ENCODE assay signal across 21 cellular contexts in the genomic region with DNA sequence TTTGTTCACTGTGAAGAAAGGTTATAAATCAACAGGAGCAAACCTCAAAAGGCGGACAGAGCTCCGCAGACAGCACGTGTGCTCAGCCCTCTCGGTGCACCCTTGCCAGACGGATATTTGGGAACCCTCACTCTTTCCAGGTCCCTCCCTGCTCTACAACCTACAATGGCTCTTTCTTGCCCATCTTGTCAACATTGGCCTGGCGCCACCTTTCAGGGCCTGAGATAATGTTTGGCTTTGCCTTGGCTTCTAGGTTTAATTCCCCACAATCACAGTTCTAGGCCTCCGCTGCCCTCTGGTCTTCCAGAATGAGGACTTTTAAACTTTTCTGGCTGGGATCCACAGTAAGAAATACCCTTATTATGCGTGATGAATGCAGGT. TPM values are rescaled to one million over a fixed set of nuclear protein-coding genes. Genes with fewer than 3 reads are reported as not detected.
DNase-seq lines count a peak whose midpoint lies in the region; ATAC-seq and TF ChIP-seq lines count a peak whose summit lies in the region.
"Had no signal": no experiment of that assay in that cellular context is flagged by ENCODE, and none has a peak within 500 bp of the region (broad histone marks: within the 10 kb centered on the region; RNA-seq: fewer than 3 reads in every experiment).

No MANE protein-coding gene starts in this region.

- in situ Hi-C loops in mammary epithelial cell (cut with MboI; ENCODE audit: low sequenced_read_pairs in 2 of 2) = no loop called here
- in situ Hi-C loops in gastrocnemius medialis (cut with MboI; ENCODE audit: low sequenced_read_pairs in 4 of 4) = no loop called here

- peak in 1 of 2 donors; percentile 40 for ATAC-seq in left cardiac atrium
- ATAC-seq in left colon = peak; percentile 71
- ATAC-seq in gastrocnemius medialis = no peak
- ATAC-seq: activated CD4-positive, CD25-positive, alpha-beta regulatory T cell treated with anti-CD3 and anti-CD28 coated beads, Interleukin-2, amount 50 U/mL, for 24 hours; activated CD8-positive, alpha-beta T cell treated with anti-CD3 and anti-CD28 coated beads, Interleukin-2, amount 10 ng/mL, durations not matched to agents 7 days and 5 days had no signal

- no peak overlapping the region for H3K9ac ChIP-seq in mammary epithelial cell (ENCODE audit: insufficient read depth, low read length)

- no peaks in the 10 kb centered on the region for H3K27me3 ChIP-seq in mammary epithelial cell (ENCODE audit: insufficient read depth, low read length)
- H3K27me3 ChIP-seq in uterus = no peaks in the 10 kb centered on the region
- H3K27me3 ChIP-seq in gastrocnemius medialis = no peaks in the 10 kb centered on the region
- H3K27me3 ChIP-seq: vagina had no signal

- no peak overlapping the region for H3K4me2 ChIP-seq in mammary epithelial cell (ENCODE audit: insufficient read depth, low read depth, low read length)

- no TSS peak for BruUV-seq in mammary epithelial cell (replicated peaks; lab: Mats Ljungman, UMichigan)

- H3K36me3 ChIP-seq in mammary epithelial cell (ENCODE audit: insufficient read depth, low read length) (no peaks in the 10 kb centered on the region), uterus (no peaks in the 10 kb centered on the region), gastrocnemius medialis (no peaks in the 10 kb centered on the region)
- H3K36me3 ChIP-seq: vagina had no signal

- WGBS in mammary epithelial cell (ENCODE audit: low coverage, missing lambda C conversion rate) = 100% methylated on average over 5 of the region's 8 CpGs

- H3K27ac ChIP-seq in mammary epithelial cell (ENCODE audit: insufficient read depth, low read depth, low read length) = peak overlapping the region; percentile 87
- peak overlapping the region; percentile 46 to 61 for H3K27ac ChIP-seq in uterus
- peak overlapping the region in 2 of 4 donors; percentile 22 to 45 for H3K27ac ChIP-seq in gastrocnemius medialis
- H3K27ac ChIP-seq: C4-2B, vagina had no signal

- H3K4me3 ChIP-seq in mammary epithelial cell (replicated peaks in 1 of 3; ENCODE audit: insufficient read depth in 1 of 3, low read depth in 2 of 3, low read length in 3 of 3) (no peak overlapping the region), uterus (no peak overlapping the region), gastrocnemius medialis (no peak overlapping the region)
- H3K4me3 ChIP-seq: vagina had no signal

- TF ChIP-seq CTCF in mammary epithelial cell (conservative IDR thresholded peaks at IDR 0.05 in 1 of 2, IDR thresholded peaks at IDR 0.05 in 1 of 2; ENCODE audit: extremely low read depth in 1 of 2, insufficient read depth in 1 of 2, low read depth in 1 of 2, low read length in 2 of 2) (no peak), uterus (IDR thresholded peaks at IDR 0.05) (no peak), gastrocnemius medialis (IDR thresholded peaks at IDR 0.05 in 4 of 5, conservative IDR thresholded peaks at IDR 0.05 in 1 of 5) (no peak)

- H4K20me1 ChIP-seq in mammary epithelial cell (ENCODE audit: insufficient read depth, low read length) = no peaks in the 10 kb centered on the region

- CTCF ChIA-PET in mammary epithelial cell (lab: Charles Lee; ENCODE audit: low non-redundant PET) = no interaction called here

- peak; percentile 60 for DNase-seq in left cardiac atrium
- no peak for DNase-seq in cardiac septum (ENCODE audit: low spot score)
- no peak for DNase-seq in mammary epithelial cell
- DNase-seq in left colon = peak in 1 of 2 donors; percentile 62
- peak in 1 of 2 donors; percentile 39 for DNase-seq in uterus
- DNase-seq in HT-29 (ENCODE audit: low spot score) = no peak
- no peak for DNase-seq in NCI-H1105 (lab: John Stamatoyannopoulos, UW)
- no peak for DNase-seq in gastrocnemius medialis
- DNase-seq: activated CD8-positive, alpha-beta T cell treated with anti-CD3 and anti-CD28 coated beads, Interleukin-2, amount 10 ng/mL, durations not matched to agents 7 days and 5 days; activated naive CD4-positive, alpha-beta T cell treated with anti-CD3 and anti-CD28 coated beads for 36 hours; activated T-cell treated with anti-CD3 and anti-CD28 coated beads, Interleukin-2, amount 50 U/mL, for 24 hours; midbrain; NCI-H1092 treated with DMSO at 0.1 percent for 48 hours; NCI-H2081 treated with DMSO at 0.1 percent for 48 hours; NCI-H69; stimulated activated CD4-positive, alpha-beta T cell treated with anti-CD3 and anti-CD28 coated beads, Interleukin-12 subunit alpha, Interleukin-12 subunit beta, amount 100 ng/mL, for 4 hours; stimulated activated CD8-positive, alpha-beta memory T cell treated with anti-CD3 and anti-CD28 coated beads, Interleukin-4, amount 100 ng/mL, for 48 hours; substantia nigra had no signal

- H3K79me2 ChIP-seq in mammary epithelial cell (ENCODE audit: insufficient read depth, low read length) = peaks cover 86% of the 10 kb centered on the region

- dilution Hi-C loops in mammary epithelial cell (cut with HindIII; ENCODE audit: low sequenced_read_pairs) = loop anchor here (25.0 kb wide), 1 partner anchor 300 kb away; no protein-coding TSS in a partner anchor

- H3K9me3 ChIP-seq in mammary epithelial cell (replicated peaks; ENCODE audit: insufficient read depth, low read length) = no peaks in the 10 kb centered on the region
- no peaks in the 10 kb centered on the region for H3K9me3 ChIP-seq in uterus
- no peaks in the 10 kb centered on the region for H3K9me3 ChIP-seq in gastrocnemius medialis
- H3K9me3 ChIP-seq: vagina had no signal

- no peak overlapping the region for H2AFZ ChIP-seq in mammary epithelial cell (ENCODE audit: low read depth, low read length)

- H3K4me1 ChIP-seq in mammary epithelial cell (ENCODE audit: insufficient read depth, low read length) (peaks cover 46% of the 10 kb centered on the region), uterus (peaks cover 0 to 7% of the 10 kb centered on the region in 2 donors), gastrocnemius medialis (peaks cover 20 to 26% of the 10 kb centered on the region in 2 donors)

- TF ChIP-seq POLR2A in uterus (IDR thresholded peaks at IDR 0.05) (no peak), gastrocnemius medialis (IDR thresholded peaks at IDR 0.05) (no peak)

- intact Hi-C loops in left cardiac atrium (cut with DNase I) (no loop called here), cardiac septum (cut with DNase I) (no loop called here), mammary epithelial cell (cut with micrococcal nuclease) (no loop called here), left colon (cut with DNase I, micrococcal nuclease) (no loop called here), uterus (cut with DNase I; ENCODE audit: low total_unique reads) (no loop called here), gastrocnemius medialis (cut with DNase I; ENCODE audit: low total_unique reads) (no loop called here)

RNA-seq across cellular contexts. Expression of a gene that starts 21.9 kb away (rescaled TPM):
- 10 to 100 TPM; 39.8 to 68.3 TPM for total RNA-seq in left cardiac atrium
- 116 TPM for total RNA-seq in cardiac septum
- total RNA-seq in mammary epithelial cell = 100 to 1,000 TPM in 1 of 2 donors, 10 to 100 TPM in 1; 87.7 to 111 TPM
- polyA plus RNA-seq in mammary epithelial cell = 33.7 TPM
- 53.9 TPM for polyA minus RNA-seq in mammary epithelial cell
- 10 to 100 TPM; 35.2 to 45.5 TPM for total RNA-seq in left colon
- total RNA-seq in uterus = 100 to 1,000 TPM in 1 of 4 donors, 10 to 100 TPM in 2, 1 to 10 TPM in 1; 7.1 to 144 (median 35.4) TPM
- 19.5 and 31.9 TPM in 2 replicates for total RNA-seq in HT-29 (2014; rRNA removed; shearing (Covaris generic))
- 1 to 10 TPM in 1 of 4 donors, under 1 TPM in 3; 0.35 to 3.1 (median 0.60) TPM for total RNA-seq in gastrocnemius medialis
- total RNA-seq: activated CD8-positive, alpha-beta T cell treated with anti-CD3 and anti-CD28 coated beads, Interleukin-2, amount 10 ng/mL, durations not matched to agents 7 days and 5 days; activated naive CD4-positive, alpha-beta T cell treated with anti-CD3 and anti-CD28 coated beads for 36 hours had no signal
